21 cellular contexts compared by ENCODE assay signal in genomic region chr19:38817081-38817480, GRCh38. TPM values are rescaled to one million over a fixed set of nuclear protein-coding genes. Genes with fewer than 3 reads are reported as not detected.
DNase-seq lines count a peak whose midpoint lies in the region; ATAC-seq and TF ChIP-seq lines count a peak whose summit lies in the region.
"Had no signal": no experiment of that assay in that cellular context is flagged by ENCODE, and none has a peak within 500 bp of the region (broad histone marks: within the 10 kb centered on the region; RNA-seq: fewer than 3 reads in every experiment).

No MANE protein-coding gene starts in this region.

- H3K27me3 ChIP-seq in mucosa of rectum (ENCODE audit: control insufficient read depth in 2 of 2, insufficient read depth in 2 of 2, low read length in 2 of 2) = no peaks in the 10 kb centered on the region
- H3K27me3 ChIP-seq in heart right ventricle = no peaks in the 10 kb centered on the region
- H3K27me3 ChIP-seq: BLaER1 treated with 17β-estradiol and CSF1 and Interleukin-3, amounts not matched to agents 10 nM and 100 nM; Peyer's patch had no signal

- H3K27ac ChIP-seq in mucosa of rectum (ENCODE audit: low read depth in 2 of 2, low read length in 2 of 2) (peak overlapping the region; percentile 93 to 94), heart right ventricle (no peak overlapping the region)
- H3K27ac ChIP-seq: BLaER1 treated with 17β-estradiol and CSF1 and Interleukin-3, amounts not matched to agents 10 nM and 100 nM; KMS-11 had no signal

- H3K27ac Mint-ChIP-seq in activated T-cell treated with anti-CD3 and anti-CD28 coated beads, Interleukin-2, amount 50 U/mL, for 24 hours = no peak overlapping the region

- no peaks in the 10 kb centered on the region for H3K27me3 Mint-ChIP-seq in activated T-cell treated with anti-CD3 and anti-CD28 coated beads, Interleukin-2, amount 50 U/mL, for 24 hours
- H3K27me3 Mint-ChIP-seq: CD4-positive, alpha-beta memory T cell had no signal

- TF ChIP-seq CTCF in heart right ventricle (IDR thresholded peaks at IDR 0.05) = no peak

- no peak for ATAC-seq in heart right ventricle
- ATAC-seq: HCT116, SK-N-SH treated with all-trans-retinoic acid at 6 μM for 48 hours had no signal

- H3K4me1 Mint-ChIP-seq in activated T-cell treated with anti-CD3 and anti-CD28 coated beads, Interleukin-2, amount 50 U/mL, for 24 hours (ENCODE audit: low read depth) = peaks cover 3% of the 10 kb centered on the region

- H3K9me3 ChIP-seq in mucosa of rectum (ENCODE audit: control insufficient read depth in 2 of 2, low read length in 2 of 2) (no peaks in the 10 kb centered on the region), heart right ventricle (no peaks in the 10 kb centered on the region)
- H3K9me3 ChIP-seq: BLaER1 treated with 17β-estradiol and CSF1 and Interleukin-3, amounts not matched to agents 10 nM and 100 nM; Peyer's patch had no signal

- H3K4me3 Mint-ChIP-seq in activated T-cell treated with anti-CD3 and anti-CD28 coated beads, Interleukin-2, amount 50 U/mL, for 24 hours = no peak overlapping the region
- H3K4me3 Mint-ChIP-seq: CD4-positive, alpha-beta memory T cell had no signal

- intact Hi-C loops in heart right ventricle (cut with DNase I) = no loop called here

- POLR2A ChIA-PET in HEK293T (lab: Yijun Ruan, JAX) = no interaction called here

- H3K36me3 Mint-ChIP-seq in activated T-cell treated with anti-CD3 and anti-CD28 coated beads, Interleukin-2, amount 50 U/mL, for 24 hours (ENCODE audit: low read depth) = peaks cover 47% of the 10 kb centered on the region

- WGBS in heart right ventricle, 2 donors = 94 to 96% methylated on average over 15 of the region's 15 CpGs

- H3K9ac ChIP-seq in mucosa of rectum (ENCODE audit: low read depth in 1 of 2, low read length in 2 of 2) = no peak overlapping the region
- H3K9ac ChIP-seq: BLaER1 treated with 17β-estradiol and CSF1 and Interleukin-3, amounts not matched to agents 10 nM and 100 nM; KMS-11 had no signal

- H3K36me3 ChIP-seq in mucosa of rectum (ENCODE audit: control insufficient read depth in 2 of 2, insufficient read depth in 2 of 2, low read length in 2 of 2) (peaks cover 17 to 32% of the 10 kb centered on the region in 2 donors), heart right ventricle (peaks cover 0 to 63% (median 30%) of the 10 kb centered on the region in 9 donors)

- no peak overlapping the region for H3K4me3 ChIP-seq in mucosa of rectum (ENCODE audit: low read length in 2 of 2)
- no peak overlapping the region for H3K4me3 ChIP-seq in heart right ventricle
- H3K4me3 ChIP-seq: BLaER1 treated with 17β-estradiol and CSF1 and Interleukin-3, amounts not matched to agents 10 nM and 100 nM; Peyer's patch had no signal

- H3K4me1 ChIP-seq in mucosa of rectum (ENCODE audit: control insufficient read depth in 2 of 2, insufficient read depth in 2 of 2, low read length in 2 of 2) (peaks cover 39 to 66% of the 10 kb centered on the region in 2 donors), heart right ventricle (peaks cover 0 to 24% (median 12%) of the 10 kb centered on the region in 9 donors)

- CTCF ChIA-PET in HEK293T (lab: Yijun Ruan, JAX) = interaction anchor here (0.6 kb wide), 1 partner anchor 99 kb away, joined by 3 read pairs; no protein-coding TSS in a partner anchor

- peak; percentile 2 for DNase-seq in HEK293T (ENCODE audit: extremely low spot score)
- DNase-seq in activated T-cell treated with anti-CD3 and anti-CD28 coated beads, Interleukin-2, amount 50 U/mL, for 24 hours = no peak
- DNase-seq in stimulated activated CD4-positive, alpha-beta T cell treated with anti-CD3 and anti-CD28 coated beads, Interleukin-4, amount 100 ng/mL, for 1 hour = no peak
- DNase-seq in heart right ventricle = no peak
- DNase-seq: CD4-positive, alpha-beta memory T cell; GOT3; NCI-H1092 treated with DMSO at 0.1 percent for 48 hours; NCI-H1436 treated with DMSO at 0.1 percent for 48 hours; NCI-H2029; NCI-H2227 treated with DMSO at 0.1 percent for 48 hours; NCI-H510A; NK-92 treated with Interleukin-12 subunit alpha and Interleukin-12 subunit beta, amount 100 ng/mL, for 24 hours; Peyer's patch had no signal

- H3K9me3 Mint-ChIP-seq in activated T-cell treated with anti-CD3 and anti-CD28 coated beads, Interleukin-2, amount 50 U/mL, for 24 hours = no peaks in the 10 kb centered on the region
- H3K9me3 Mint-ChIP-seq: CD4-positive, alpha-beta memory T cell had no signal

TF ChIP-seq in HEK293T, 16 proteins besides CTCF, POLR2A, EP300 and RAD21:
- no peak for TF ChIP-seq ARNT (IDR thresholded peaks at IDR 0.05)
- TF ChIP-seq NFRKB (IDR thresholded peaks at IDR 0.05) = no peak
- TF ChIP-seq ELF4 (IDR thresholded peaks at IDR 0.05) = no peak
- TF ChIP-seq L3MBTL2 (conservative IDR thresholded peaks at IDR 0.05) = no peak
- TF ChIP-seq HDGF (IDR thresholded peaks at IDR 0.05; ENCODE audit: borderline replicate concordance) = no peak
- no peak for TF ChIP-seq FOXK2 (IDR thresholded peaks at IDR 0.05)
- TF ChIP-seq SUZ12 (IDR thresholded peaks at IDR 0.05) = no peak
- no peak for TF ChIP-seq CTBP1 (IDR thresholded peaks at IDR 0.05; ENCODE audit: borderline replicate concordance)
- no peak for TF ChIP-seq SP1 (IDR thresholded peaks at IDR 0.05)
- no peak for TF ChIP-seq FOXM1 (IDR thresholded peaks at IDR 0.05; ENCODE audit: borderline replicate concordance)
- no peak for TF ChIP-seq ZNF384 (IDR thresholded peaks at IDR 0.05)
- TF ChIP-seq BHLHE40 (IDR thresholded peaks at IDR 0.05; ENCODE audit: borderline replicate concordance) = no peak
- TF ChIP-seq FOXA1 (IDR thresholded peaks at IDR 0.05) = no peak
- TF ChIP-seq, protein P1, sequence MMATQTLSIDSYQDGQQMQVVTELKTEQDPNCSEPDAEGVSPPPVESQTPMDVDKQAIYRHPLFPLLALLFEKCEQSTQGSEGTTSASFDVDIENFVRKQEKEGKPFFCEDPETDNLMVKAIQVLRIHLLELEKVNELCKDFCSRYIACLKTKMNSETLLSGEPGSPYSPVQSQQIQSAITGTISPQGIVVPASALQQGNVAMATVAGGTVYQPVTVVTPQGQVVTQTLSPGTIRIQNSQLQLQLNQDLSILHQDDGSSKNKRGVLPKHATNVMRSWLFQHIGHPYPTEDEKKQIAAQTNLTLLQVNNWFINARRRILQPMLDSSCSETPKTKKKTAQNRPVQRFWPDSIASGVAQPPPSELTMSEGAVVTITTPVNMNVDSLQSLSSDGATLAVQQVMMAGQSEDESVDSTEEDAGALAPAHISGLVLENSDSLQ (IDR thresholded peaks at IDR 0.05) = no peak
- no peak for TF ChIP-seq TARDBP (IDR thresholded peaks at IDR 0.05)
- no peak for TF ChIP-seq LEF1 (IDR thresholded peaks at IDR 0.05; ENCODE audit: borderline replicate concordance)

RNA-seq across cellular contexts. Expression of gene LGALS4, which starts 4.3 kb away (rescaled TPM):
- total RNA-seq in heart right ventricle = 1 to 10 TPM in 2 of 10 donors, under 1 TPM in 6, not detected in 2; 0.16 to 2.0 (median 0.81) TPM
- 1 to 10 TPM in 1 of 2 donors, under 1 TPM in 1; 0.30 to 2.6 TPM for polyA plus RNA-seq in heart right ventricle
- total RNA-seq: Daoy had no signal
- polyA plus RNA-seq: CD4-positive, alpha-beta memory T cell had no signal

RNA-seq across cellular contexts. Expression of gene ECH1, which starts 14.5 kb away (rescaled TPM):
- total RNA-seq in heart right ventricle = 100 to 1,000 TPM; 418 to 987 (median 671) TPM
- 1,000 to 10,000 TPM in 1 of 2 donors, 100 to 1,000 TPM in 1; 446 to 1,208 TPM for polyA plus RNA-seq in heart right ventricle

RNA-seq across cellular contexts. Expression of gene LGALS7B, which starts 28.1 kb away (rescaled TPM):
- under 1 TPM in 1 of 10 donors, not detected in 9; 0.60 TPM for total RNA-seq in heart right ventricle
- under 1 TPM in 1 of 2 donors, not detected in 1; 0.19 TPM for polyA plus RNA-seq in heart right ventricle
- total RNA-seq: CD4-positive, alpha-beta memory T cell; Daoy; HT1080; OCI-LY7; Peyer's patch had no signal
- polyA plus RNA-seq: CD4-positive, alpha-beta memory T cell had no signal

RNA-seq across cellular contexts. Expression of gene HNRNPL, which starts 32.7 kb away (rescaled TPM):
- 100 to 1,000 TPM; 134 to 196 (median 170) TPM for total RNA-seq in heart right ventricle
- 100 to 1,000 TPM; 130 to 181 TPM for polyA plus RNA-seq in heart right ventricle

RNA-seq across cellular contexts. Expression of gene LGALS7, which starts 43.8 kb away (rescaled TPM):
- not detected for total RNA-seq in heart right ventricle
- not detected for polyA plus RNA-seq in heart right ventricle
- total RNA-seq: CD4-positive, alpha-beta memory T cell; Daoy; HT1080; OCI-LY7; Peyer's patch had no signal
- polyA plus RNA-seq: CD4-positive, alpha-beta memory T cell had no signal

Comparison
In these comparisons a context has a peak if more than half of its experiments do, and no peak if none do; other contexts are left out.
1. H3K27ac ChIP-seq: peak in mucosa of rectum (2 of 2); none in heart right ventricle (0 of 10).